ENCODE assay signal across 8 cellular contexts in the genomic region with DNA sequence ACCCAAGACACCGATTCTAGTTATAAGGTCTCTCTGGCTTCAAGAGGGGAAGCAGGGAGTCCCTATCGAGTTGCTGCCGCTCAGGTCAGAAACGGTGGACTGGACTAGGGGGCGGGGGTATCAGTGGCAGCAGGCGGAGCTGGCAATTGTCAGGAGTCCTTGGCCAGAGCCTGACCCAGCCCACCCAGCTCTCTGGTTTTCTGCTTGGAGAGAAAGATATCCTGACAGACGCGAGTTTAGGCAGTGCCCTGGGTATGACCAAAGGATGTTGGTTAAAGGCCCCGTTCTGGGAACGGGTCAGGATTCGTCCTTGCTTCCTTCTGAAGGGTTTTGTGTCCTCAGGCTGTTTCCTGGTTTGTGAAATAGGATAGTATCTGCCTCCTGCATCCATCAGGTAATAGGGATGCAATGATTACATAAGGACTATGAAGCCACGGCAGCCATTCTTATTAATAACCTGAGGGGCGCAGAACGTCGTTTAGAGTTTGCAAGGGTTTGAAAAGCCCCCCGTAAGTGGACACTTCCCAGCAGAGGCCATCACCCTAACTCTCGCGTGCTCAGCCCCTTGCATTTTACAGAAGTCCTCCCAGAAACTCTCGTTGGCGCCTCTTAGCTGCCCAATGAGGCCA. TPM values are rescaled to one million over a fixed set of nuclear protein-coding genes. Genes with fewer than 3 reads are reported as not detected.
A peak's percentile ranks its signal among the peaks of the same experiment; 100 is the strongest.
DNase-seq lines count a peak whose midpoint lies in the region; ATAC-seq and TF ChIP-seq lines count a peak whose summit lies in the region.

No MANE protein-coding gene starts in this region.

- H3K27ac Mint-ChIP-seq in activated naive CD4-positive, alpha-beta T cell treated with anti-CD3 and anti-CD28 coated beads, Interleukin-2, amount 50 U/mL, for 72 hours = peak overlapping the region; percentile 93 to 98
- H3K27ac Mint-ChIP-seq in progenitor cell of endocrine pancreas = peak overlapping the region; percentile 99

- no peak for TF ChIP-seq CTCF in progenitor cell of endocrine pancreas (IDR thresholded peaks at IDR 0.05; ENCODE audit: unreplicated experiment)

- peaks cover 9 to 19% of the 10 kb centered on the region in 2 donors for H3K36me3 Mint-ChIP-seq in activated naive CD4-positive, alpha-beta T cell treated with anti-CD3 and anti-CD28 coated beads, Interleukin-2, amount 50 U/mL, for 72 hours
- H3K36me3 Mint-ChIP-seq in progenitor cell of endocrine pancreas (ENCODE audit: insufficient read depth) = no peaks in the 10 kb centered on the region

- no peaks in the 10 kb centered on the region for H3K9me3 Mint-ChIP-seq in activated naive CD4-positive, alpha-beta T cell treated with anti-CD3 and anti-CD28 coated beads, Interleukin-2, amount 50 U/mL, for 72 hours
- no peaks in the 10 kb centered on the region for H3K9me3 Mint-ChIP-seq in progenitor cell of endocrine pancreas (ENCODE audit: low read depth)

- DNase-seq in G401 (ENCODE audit: low spot score) (peak; percentile 71), HEK293T (ENCODE audit: extremely low spot score) (peak; percentile 54), NCI-H2196 treated with DMSO at 0.1 percent for 48 hours (lab: John Stamatoyannopoulos, UW; ENCODE audit: unreplicated experiment) (peak; percentile 22), left ventricle myocardium superior (peak; percentile 54), progenitor cell of endocrine pancreas (ENCODE audit: low spot score, unreplicated experiment) (peak; percentile 61), cortex of kidney (lab: John Stamatoyannopoulos, UW) (no peak)
- no peak for DNase-seq in activated naive CD4-positive, alpha-beta T cell treated with anti-CD3 and anti-CD28 coated beads, Interleukin-2, amount 50 U/mL, for 72 hours (ENCODE audit: low spot score in 2 of 2)

- in situ Hi-C loops in G401 (cut with HindIII; ENCODE audit: low sequenced_read_pairs) = loop anchor here (10.0 kb wide), 1 partner anchor 212 kb away; no protein-coding TSS in a partner anchor

- CTCF ChIA-PET in HEK293T (lab: Yijun Ruan, JAX) = interaction anchor here (0.6 to 2.5 kb wide), 2 partner anchors 65 to 217 kb away, joined by 5 to 11 read pairs; no protein-coding TSS in a partner anchor

- ATAC-seq in activated naive CD4-positive, alpha-beta T cell treated with anti-CD3 and anti-CD28 coated beads, Interleukin-2, amount 50 U/mL, for 72 hours = no peak
- ATAC-seq in left ventricle myocardium superior = peak; percentile 5
- ATAC-seq in HG03442 (IDR thresholded peaks at IDR 0.05; ENCODE audit: unreplicated experiment) = no peak

- intact Hi-C loops in left ventricle myocardium superior (cut with micrococcal nuclease) = no loop called here

- peaks cover 42% of the 10 kb centered on the region for H3K4me1 Mint-ChIP-seq in progenitor cell of endocrine pancreas (ENCODE audit: low read depth)

- H3K27me3 Mint-ChIP-seq in progenitor cell of endocrine pancreas = no peaks in the 10 kb centered on the region

- H3K4me3 Mint-ChIP-seq in progenitor cell of endocrine pancreas (ENCODE audit: low read depth) = peak overlapping the region; percentile 82

- POLR2A ChIA-PET in HEK293T (lab: Yijun Ruan, JAX) = interaction anchor here (0.6 to 2.9 kb wide), 29 partner anchors 9 to 241 kb away, joined by 3 to 35 read pairs (median 5); partner anchors contain the start of genes PISD and YWHAH

TF ChIP-seq in HEK293T, 16 proteins besides CTCF, POLR2A, EP300 and RAD21:
- no peak for TF ChIP-seq CTBP1 (IDR thresholded peaks at IDR 0.05; ENCODE audit: borderline replicate concordance)
- TF ChIP-seq SUZ12 (IDR thresholded peaks at IDR 0.05) = no peak
- TF ChIP-seq FOXK2 (IDR thresholded peaks at IDR 0.05) = no peak
- no peak for TF ChIP-seq PKNOX1 (IDR thresholded peaks at IDR 0.05)
- no peak for TF ChIP-seq BHLHE40 (IDR thresholded peaks at IDR 0.05; ENCODE audit: borderline replicate concordance)
- no peak for TF ChIP-seq FOXM1 (IDR thresholded peaks at IDR 0.05; ENCODE audit: borderline replicate concordance)
- no peak for TF ChIP-seq ELF4 (IDR thresholded peaks at IDR 0.05)
- no peak for TF ChIP-seq FOXA1 (IDR thresholded peaks at IDR 0.05)
- no peak for TF ChIP-seq LEF1 (IDR thresholded peaks at IDR 0.05; ENCODE audit: borderline replicate concordance)
- TF ChIP-seq HDGF (IDR thresholded peaks at IDR 0.05; ENCODE audit: borderline replicate concordance) = no peak
- no peak for TF ChIP-seq ARNT (IDR thresholded peaks at IDR 0.05)
- no peak for TF ChIP-seq L3MBTL2 (conservative IDR thresholded peaks at IDR 0.05)
- no peak for TF ChIP-seq SP1 (IDR thresholded peaks at IDR 0.05)
- TF ChIP-seq ZNF384 (IDR thresholded peaks at IDR 0.05) = no peak
- no peak for TF ChIP-seq TARDBP (IDR thresholded peaks at IDR 0.05)
- no peak for TF ChIP-seq NFRKB (IDR thresholded peaks at IDR 0.05)

RNA-seq across cellular contexts. Expression of gene DEPDC5, which starts 0.7 kb away (rescaled TPM):
- total RNA-seq in G401 (2014; rRNA removed; shearing (Covaris generic)) = 12.9 and 15.6 TPM in 2 replicates
- 10 to 100 TPM; 50.1 to 54.4 TPM for total RNA-seq in activated naive CD4-positive, alpha-beta T cell treated with anti-CD3 and anti-CD28 coated beads, Interleukin-2, amount 50 U/mL, for 72 hours
- total RNA-seq in left ventricle myocardium superior (16.7 TPM), progenitor cell of endocrine pancreas (33.0 and 39.8 TPM in 2 replicates)

RNA-seq across cellular contexts. Expression of gene PRR14L, which starts 3.2 kb away (rescaled TPM):
- total RNA-seq in G401 (2014; rRNA removed; shearing (Covaris generic)) = 3.9 and 5.3 TPM in 2 replicates
- 10 to 100 TPM; 50.3 to 57.4 TPM for total RNA-seq in activated naive CD4-positive, alpha-beta T cell treated with anti-CD3 and anti-CD28 coated beads, Interleukin-2, amount 50 U/mL, for 72 hours
- 16.4 TPM for total RNA-seq in left ventricle myocardium superior
- 77.6 and 87.2 TPM in 2 replicates for total RNA-seq in progenitor cell of endocrine pancreas

Comparison
In these comparisons a context has a peak if more than half of its experiments do, and no peak if none do; other contexts are left out.
1. DNase-seq: peak in G401 (single experiment), HEK293T (single experiment), NCI-H2196 treated with DMSO at 0.1 percent for 48 hours (single experiment), left ventricle myocardium superior (single experiment) and progenitor cell of endocrine pancreas (single experiment); none in activated naive CD4-positive, alpha-beta T cell treated with anti-CD3 and anti-CD28 coated beads, Interleukin-2, amount 50 U/mL, for 72 hours (0 of 2) and cortex of kidney (single experiment).